Comparison of ENCODE assay signal across 11 cellular contexts in the genomic region with DNA sequence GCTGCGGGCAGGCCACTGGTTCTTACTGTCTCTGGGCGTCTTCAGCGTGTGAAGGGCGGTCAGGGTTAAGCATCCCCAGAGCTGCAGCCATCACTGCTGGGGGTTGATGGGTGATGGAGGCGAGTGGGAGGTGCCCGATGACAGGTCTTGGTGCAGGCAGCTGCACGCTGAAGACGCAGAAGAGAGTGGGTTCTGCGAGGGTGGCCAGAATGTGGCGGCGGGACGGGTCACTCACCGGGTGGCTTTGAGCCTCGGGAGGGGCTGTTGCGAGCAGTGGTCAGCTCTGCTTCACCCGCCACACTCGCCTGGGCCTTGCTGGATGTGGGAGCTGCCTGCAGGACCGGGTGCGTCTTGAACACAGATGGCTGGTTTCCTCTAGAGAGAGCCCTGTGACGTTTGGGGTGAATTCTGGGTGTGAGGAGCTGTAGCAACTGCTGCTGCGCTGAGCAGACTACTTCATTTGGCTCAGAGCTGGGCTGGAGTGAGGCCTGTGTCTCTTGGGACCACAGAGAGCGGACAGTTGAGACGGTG. TPM values are rescaled to one million over a fixed set of nuclear protein-coding genes. Genes with fewer than 3 reads are reported as not detected.
DNase-seq lines count a peak whose midpoint lies in the region; ATAC-seq and TF ChIP-seq lines count a peak whose summit lies in the region.
"Had no signal": no experiment of that assay in that cellular context is flagged by ENCODE, and none has a peak within 500 bp of the region (broad histone marks: within the 10 kb centered on the region; RNA-seq: fewer than 3 reads in every experiment).

No MANE protein-coding gene starts in this region.

- H4K8ac ChIP-seq in H9 (replicated peaks; ENCODE audit: insufficient read length, low read depth, low read length): no peak overlapping the region

- H3K4me3 Mint-ChIP-seq in H9: no peak overlapping the region; a peak in 1 of 5 replicates
- peak overlapping the region; percentile 82 for H3K4me3 Mint-ChIP-seq in T-helper 2 cell treated with Interferon-gamma antibody and Interleukin-4, amounts not matched to agents 5 μg/mL and 100 μg/mL, for 36 hours

- H3K23ac ChIP-seq in H9 (ENCODE audit: insufficient read length, low read depth, low read length): no peak overlapping the region

- H3K27me3 ChIP-seq in H9 (ENCODE audit: insufficient read depth, low read length) (no peaks in the 10 kb centered on the region), Karpas-422 (ENCODE audit: low read length) (no peaks in the 10 kb centered on the region)
- H3K27me3 ChIP-seq: SJCRH30 had no signal

- H3K18ac ChIP-seq in H9 (ENCODE audit: insufficient read length, low read depth, low read length): no peak overlapping the region

- H2BK5ac ChIP-seq in H9 (ENCODE audit: insufficient read length, low read length): no peak overlapping the region

- ATAC-seq in sciatic nerve (peak; percentile 14), HG03378 (IDR thresholded peaks at IDR 0.05; ENCODE audit: unreplicated experiment) (no peak)

- H3K9me2 ChIP-seq in Karpas-422 (replicated peaks; ENCODE audit: insufficient read depth, low read length): no peaks in the 10 kb centered on the region

- H3K79me1 ChIP-seq in H9 (ENCODE audit: insufficient read depth, low read depth, low read length, poor library complexity, severe bottlenecking): no peaks in the 10 kb centered on the region

- no peak overlapping the region for H3K27ac ChIP-seq in H9 (ENCODE audit: insufficient read length, low read depth, low read length)
- H3K27ac ChIP-seq in Karpas-422 (ENCODE audit: low read length): no peak overlapping the region
- H3K27ac ChIP-seq: SJCRH30 had no signal

- no CpG with 5 or more reads among the region's 23 CpGs for WGBS in H9 (ENCODE audit: extremely low coverage, insufficient read length, low lambda C conversion rate)

- H2AFZ ChIP-seq in H9 (ENCODE audit: low read length) (no peak overlapping the region), Karpas-422 (ENCODE audit: low read length) (no peak overlapping the region)

- H2AK5ac ChIP-seq in H9 (ENCODE audit: insufficient read length, low read length): no peak overlapping the region

- H3K79me2 ChIP-seq in H9 (ENCODE audit: insufficient read depth, low read length) (no peaks in the 10 kb centered on the region; the same call in 1 of the 2 replicates), Karpas-422 (ENCODE audit: low read length) (peaks cover 13% of the 10 kb centered on the region)

- H3K9me3 ChIP-seq in H9 (ENCODE audit: control insufficient read depth, low read depth, low read length) (no peaks in the 10 kb centered on the region), Karpas-422 (ENCODE audit: low read length) (no peaks in the 10 kb centered on the region)
- H3K9me3 ChIP-seq: SJCRH30 had no signal

- no peaks in the 10 kb centered on the region for H3K23me2 ChIP-seq in H9 (ENCODE audit: insufficient read length, low read depth, low read length, poor library complexity, severe bottlenecking)

- H3K9ac ChIP-seq in H9 (ENCODE audit: extremely low read depth, insufficient read length, low read length) (no peak overlapping the region), Karpas-422 (ENCODE audit: low read length) (no peak overlapping the region)

- H3K27ac Mint-ChIP-seq in H9: peak overlapping the region; percentile 8 to 84 (median 79); a peak in 4 of 7 replicates
- H3K27ac Mint-ChIP-seq in T-helper 2 cell treated with Interferon-gamma antibody and Interleukin-4, amounts not matched to agents 5 μg/mL and 100 μg/mL, for 36 hours: peak overlapping the region; percentile 97

- H3T11ph ChIP-seq in H9 (ENCODE audit: low read length): no peak overlapping the region

- H3K4me3 ChIP-seq in fibroblast of pulmonary artery (replicated peaks; ENCODE audit: low read depth, low read length) (no peak overlapping the region), Karpas-422 (ENCODE audit: low read length) (no peak overlapping the region)
- H3K4me3 ChIP-seq: SJCRH30 had no signal

- DNase-seq in H9 (no peak), fibroblast of pulmonary artery (ENCODE audit: low read depth) (peak; percentile 23), sciatic nerve (ENCODE audit: low spot score) (no peak), DMS79 treated with DMSO at 0.1 percent for 48 hours (lab: John Stamatoyannopoulos, UW) (no peak), GF-D8 (lab: John Stamatoyannopoulos, UW) (no peak), Karpas-422 (no peak)
- DNase-seq in T-helper 2 cell treated with Interferon-gamma antibody and Interleukin-4, amounts not matched to agents 5 μg/mL and 100 μg/mL, for 36 hours (ENCODE audit: low spot score): no peak
- DNase-seq: NCI-H510A treated with DMSO at 0.1 percent for 48 hours, SJCRH30 had no signal

- no peaks in the 10 kb centered on the region; the same call in 1 of the 2 replicates for H3K4me1 ChIP-seq in H9 (ENCODE audit: insufficient read depth, low read length)
- H3K4me1 ChIP-seq in Karpas-422 (ENCODE audit: low read length): no peaks in the 10 kb centered on the region

- H3K4me2 ChIP-seq in H9 (ENCODE audit: insufficient read depth, insufficient read length, low read length): no peak overlapping the region
- H3K4me2 ChIP-seq in Karpas-422 (ENCODE audit: low read depth, low read length, poor library complexity, severe bottlenecking): no peak overlapping the region

- no peak overlapping the region for H4K5ac ChIP-seq in H9 (ENCODE audit: insufficient read length, low read depth, low read length)

- peaks cover under 1% of the 10 kb centered on the region for H4K20me1 ChIP-seq in H9 (ENCODE audit: control insufficient read depth, insufficient read depth, insufficient read length)
- H4K20me1 ChIP-seq in Karpas-422 (ENCODE audit: insufficient read depth, low read depth, low read length): no peaks in the 10 kb centered on the region

- intact Hi-C loops in sciatic nerve (cut with DNase I): no loop called here

- no peak overlapping the region for H2BK20ac ChIP-seq in H9 (ENCODE audit: low read depth, low read length, poor library complexity, severe bottlenecking)

- H3K27me3 Mint-ChIP-seq in H9 (ENCODE audit: low read depth): no peaks in the 10 kb centered on the region
- H3K27me3 Mint-ChIP-seq in T-helper 2 cell treated with Interferon-gamma antibody and Interleukin-4, amounts not matched to agents 5 μg/mL and 100 μg/mL, for 36 hours (ENCODE audit: low read depth): no peaks in the 10 kb centered on the region

- H4K91ac ChIP-seq in H9 (ENCODE audit: insufficient read length, low read depth, low read length): no peak overlapping the region

- no peak overlapping the region for H3K56ac ChIP-seq in H9 (ENCODE audit: insufficient read length, low read depth, low read length)

- no peak for TF ChIP-seq CTCF in H9 (conservative IDR thresholded peaks at IDR 0.05)
- TF ChIP-seq CTCF in fibroblast of pulmonary artery (IDR thresholded peaks at IDR 0.05; ENCODE audit: low read length, missing control alignments): no peak

- H3K4me1 Mint-ChIP-seq in H9: peaks cover 23 to 35% of the 10 kb centered on the region in 2 experiments
- H3K4me1 Mint-ChIP-seq in T-helper 2 cell treated with Interferon-gamma antibody and Interleukin-4, amounts not matched to agents 5 μg/mL and 100 μg/mL, for 36 hours (ENCODE audit: low read depth): peaks cover 54% of the 10 kb centered on the region

- no peak overlapping the region for H3K4ac ChIP-seq in H9 (ENCODE audit: low read depth, low read length)

- no peaks in the 10 kb centered on the region for H3K36me3 ChIP-seq in Karpas-422 (ENCODE audit: insufficient read depth, low read length)

- no peak overlapping the region for H3K14ac ChIP-seq in H9 (ENCODE audit: insufficient read depth, low read length)

- H2BK15ac ChIP-seq in H9 (ENCODE audit: low read depth, low read length): no peak overlapping the region

- H2BK12ac ChIP-seq in H9 (ENCODE audit: insufficient read length, low read depth, low read length): no peak overlapping the region

- no peak overlapping the region for H2BK120ac ChIP-seq in H9 (ENCODE audit: low read depth, low read length, poor library complexity, severe bottlenecking)

- H3K36me3 Mint-ChIP-seq in H9 (ENCODE audit: insufficient read depth in 1 of 3, low read depth in 3 of 3): peaks cover 20 to 32% (median 31%) of the 10 kb centered on the region in 3 experiments
- peaks cover 26% of the 10 kb centered on the region for H3K36me3 Mint-ChIP-seq in T-helper 2 cell treated with Interferon-gamma antibody and Interleukin-4, amounts not matched to agents 5 μg/mL and 100 μg/mL, for 36 hours (ENCODE audit: low read depth)

- 0 out of 5 replicates have a peak, but pooled peaks cover 0 to 3% of the 10 kb centered on the region in 2 experiments for H3K9me3 Mint-ChIP-seq in H9
- H3K9me3 Mint-ChIP-seq in T-helper 2 cell treated with Interferon-gamma antibody and Interleukin-4, amounts not matched to agents 5 μg/mL and 100 μg/mL, for 36 hours: no peaks in the 10 kb centered on the region

RNA-seq across cellular contexts. Expression of a gene that starts 44.6 kb away (rescaled TPM):
- total RNA-seq in H9 (2021) (0.09 TPM in 1 of 2 replicates, not detected in the other), sciatic nerve (not detected)
- not detected in 2 replicates for total RNA-seq in Karpas-422 (2014; rRNA removed; shearing (Covaris generic); ENCODE audit: low replicate concordance)
- total RNA-seq: LHCN-M2, SJCRH30 had no signal
